9 cellular contexts compared by ENCODE assay signal in the genomic region with DNA sequence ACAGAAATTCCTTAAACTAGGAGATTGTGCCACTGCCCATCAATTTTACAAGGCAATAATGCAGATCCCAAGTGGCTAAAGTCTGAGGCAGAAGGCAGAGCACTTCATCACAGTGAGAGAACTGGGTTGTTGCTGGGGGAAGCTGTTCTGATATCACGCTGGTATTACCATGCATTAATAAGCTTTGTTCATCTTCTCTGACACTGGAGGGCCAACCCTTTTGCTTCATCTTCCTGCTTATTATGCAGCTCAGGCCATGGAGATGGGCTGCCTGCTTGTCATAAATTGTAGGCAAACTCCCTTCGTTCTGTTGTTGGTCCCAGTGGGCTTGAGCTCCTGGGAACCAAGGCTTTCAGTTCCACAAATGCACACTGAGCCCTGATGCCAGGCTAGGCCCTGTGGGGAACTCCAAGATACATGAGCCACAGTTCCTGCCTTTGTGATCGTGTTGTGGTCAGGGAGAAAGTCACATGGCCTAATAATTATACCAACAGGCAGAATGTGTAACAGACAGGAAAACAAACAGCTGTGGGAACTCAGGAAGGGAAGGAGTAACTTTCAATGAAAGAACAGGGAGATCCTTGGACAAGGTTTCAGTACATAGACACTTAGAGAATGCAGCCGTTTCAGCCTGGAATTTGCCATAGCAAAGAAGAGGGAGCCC. TPM values are rescaled to one million over a fixed set of nuclear protein-coding genes. Genes with fewer than 3 reads are reported as not detected.
DNase-seq lines count a peak whose midpoint lies in the region; ATAC-seq lines count a peak whose summit lies in the region.
"Had no signal": no experiment of that assay in that cellular context is flagged by ENCODE, and none has a peak within 500 bp of the region (broad histone marks: within the 10 kb centered on the region; RNA-seq: fewer than 3 reads in every experiment).

No MANE protein-coding gene starts in this region.

- H3K4me1 ChIP-seq in adipocyte (ENCODE audit: control insufficient read depth, insufficient read depth, low read length): peaks cover 19% of the 10 kb centered on the region

- no peaks in the 10 kb centered on the region for H3K36me3 ChIP-seq in adipocyte (ENCODE audit: control insufficient read depth, insufficient read depth, low read length, severe bottlenecking)

- intact Hi-C loops in Right ventricle myocardium inferior (cut with DNase I): no loop called here
- intact Hi-C loops in cardiac septum (cut with DNase I): no loop called here

- H3K9ac ChIP-seq in adipocyte (ENCODE audit: low read length): no peak overlapping the region

- H3K9me3 ChIP-seq in adipocyte (ENCODE audit: control insufficient read depth, low read length): peaks cover 16% of the 10 kb centered on the region

- H3K27me3 ChIP-seq in adipocyte (replicated peaks; ENCODE audit: control insufficient read depth, insufficient read depth, low read length): no peaks in the 10 kb centered on the region

- H3K4me3 ChIP-seq in adipocyte (ENCODE audit: low read length): peak overlapping the region; percentile 27

- DNase-seq in Right ventricle myocardium inferior (ENCODE audit: missing footprints) (no peak), cardiac septum (ENCODE audit: low spot score) (no peak), adipocyte (ENCODE audit: low read depth) (peak; percentile 73), iris pigment epithelial cell (ENCODE audit: low read depth) (peak; percentile 93), Ammon's horn (ENCODE audit: low spot score) (no peak), activated T-cell treated with anti-CD3 and anti-CD28 coated beads for 4 hours (no peak)
- DNase-seq: amygdala had no signal

- ATAC-seq in Right ventricle myocardium inferior (peak; percentile 76), HG02970 (IDR thresholded peaks at IDR 0.05; ENCODE audit: low FRiP score, unreplicated experiment) (no peak), HG03457 (IDR thresholded peaks at IDR 0.05; ENCODE audit: unreplicated experiment) (no peak)

RNA-seq across cellular contexts. Expression of a gene that starts 49.1 kb away (rescaled TPM):
- total RNA-seq in Right ventricle myocardium inferior (9.1 TPM), cardiac septum (5.2 TPM)

Comparison
In these comparisons a context has a peak if more than half of its experiments do, and no peak if none do; other contexts are left out.
1. DNase-seq: peak in adipocyte (single experiment) and iris pigment epithelial cell (single experiment); none in Right ventricle myocardium inferior (single experiment), cardiac septum (single experiment), Ammon's horn (single experiment) and activated T-cell treated with anti-CD3 and anti-CD28 coated beads for 4 hours (single experiment).